13 cellular contexts compared by ENCODE assay signal in genomic region chr17:8164815-8165131, GRCh38. TPM values are rescaled to one million over a fixed set of nuclear protein-coding genes. Genes with fewer than 3 reads are reported as not detected.
DNase-seq lines count a peak whose midpoint lies in the region; ATAC-seq, FAIRE-seq and TF ChIP-seq lines count a peak whose summit lies in the region.
"Had no signal": no experiment of that assay in that cellular context is flagged by ENCODE, and none has a peak within 500 bp of the region (broad histone marks: within the 10 kb centered on the region; RNA-seq: fewer than 3 reads in every experiment).

No MANE protein-coding gene starts in this region.

- H3K4me3 ChIP-seq in K562 (no peak overlapping the region), lower lobe of right lung (no peak overlapping the region)
- H3K4me3 ChIP-seq: pancreas had no signal

- POLR2A ChIA-PET in activated CD4-positive, alpha-beta T cell treated with anti-CD3 and anti-CD28 coated beads for 36 hours (lab: Charles Lee): interaction anchor here (0.7 to 2.5 kb wide), 4 partner anchors 8 to 83 kb away, joined by 3 to 99 read pairs (median 4); partner anchors contain the start of gene CTC1
- POLR2A ChIA-PET in K562 (lab: Yijun Ruan, JAX): interaction anchor here (0.6 to 1.8 kb wide), 4 partner anchors 8 to 57 kb away, joined by 3 to 31 read pairs (median 3); no protein-coding TSS in a partner anchor

- TF ChIP-seq POLR2A in K562 (conservative IDR thresholded peaks at IDR 0.05): no peak

- H3K4me1 Mint-ChIP-seq in activated CD4-positive, alpha-beta T cell treated with anti-CD3 and anti-CD28 coated beads for 36 hours: peaks cover 43% of the 10 kb centered on the region

- peak overlapping the region; percentile 59 for H3K4me2 ChIP-seq in K562 (ENCODE audit: insufficient read depth, low read length)

- H3K36me3 ChIP-seq in K562 (ENCODE audit: control insufficient read depth, insufficient read depth, low read length): peaks cover 19% of the 10 kb centered on the region; the same call in 2 of the 3 replicates
- peaks cover 16% of the 10 kb centered on the region for H3K36me3 ChIP-seq in lower lobe of right lung
- H3K36me3 ChIP-seq: pancreas had no signal

- H3K4me3 Mint-ChIP-seq in activated CD4-positive, alpha-beta T cell treated with anti-CD3 and anti-CD28 coated beads for 36 hours: peak overlapping the region; percentile 85

- peaks cover 25% of the 10 kb centered on the region for H3K79me2 ChIP-seq in K562 (ENCODE audit: control insufficient read depth, insufficient read depth, low read length)

- peak overlapping the region; percentile 96 for H3K27ac Mint-ChIP-seq in activated CD4-positive, alpha-beta T cell treated with anti-CD3 and anti-CD28 coated beads for 36 hours

- DNase-seq in activated CD4-positive, alpha-beta T cell treated with anti-CD3 and anti-CD28 coated beads for 36 hours: no peak
- DNase-seq in activated CD4-positive, alpha-beta T cell treated with anti-CD3 and anti-CD28 coated beads, Interleukin-2, amount 50 U/mL, for 1 hour: no peak
- DNase-seq in K562 (ENCODE audit: extremely low read depth in 1 of 4, low spot score in 3 of 4) (no peak), lower lobe of right lung (peak; percentile 19), GF-D8 (lab: John Stamatoyannopoulos, UW) (no peak), NCI-H510A treated with DMSO at 0.1 percent for 48 hours (lab: John Stamatoyannopoulos, UW) (no peak), NCI-H1694 treated with DMSO at 0.1 percent for 48 hours (lab: John Stamatoyannopoulos, UW) (no peak)
- DNase-seq: NCI-H2081 had no signal

- no peaks in the 10 kb centered on the region for H3K9me3 ChIP-seq in K562 (replicated peaks; ENCODE audit: control insufficient read depth, insufficient read depth, low read depth, low read length)
- H3K9me3 ChIP-seq in lower lobe of right lung: no peaks in the 10 kb centered on the region
- H3K9me3 ChIP-seq: pancreas had no signal

- H3K36me3 Mint-ChIP-seq in activated CD4-positive, alpha-beta T cell treated with anti-CD3 and anti-CD28 coated beads for 36 hours (ENCODE audit: low read depth): peaks cover 21% of the 10 kb centered on the region

- no peaks in the 10 kb centered on the region for H3K9me3 Mint-ChIP-seq in activated CD4-positive, alpha-beta T cell treated with anti-CD3 and anti-CD28 coated beads for 36 hours (ENCODE audit: low read depth)

- 39% methylated on average over 6 of the region's 6 CpGs for WGBS in K562 (ENCODE audit: insufficient coverage, low coverage, missing lambda C conversion rate)

- intact Hi-C loops in activated CD4-positive, alpha-beta T cell treated with anti-CD3 and anti-CD28 coated beads for 36 hours (cut with DNase I, micrococcal nuclease): loop anchor here (1.0 kb wide), 1 partner anchor 9 kb away; no protein-coding TSS in a partner anchor
- intact Hi-C loops in K562 (cut with micrococcal nuclease): no loop called here
- intact Hi-C loops in lower lobe of right lung (cut with DNase I): no loop called here

- 0 out of 2 replicates have a peak, but pooled peaks cover 12% of the 10 kb centered on the region for H4K20me1 ChIP-seq in K562 (replicated peaks; ENCODE audit: control insufficient read depth, insufficient read depth, low read length)

- H3K27me3 Mint-ChIP-seq in activated CD4-positive, alpha-beta T cell treated with anti-CD3 and anti-CD28 coated beads for 36 hours: no peaks in the 10 kb centered on the region

- TF ChIP-seq EP300 in K562 (IDR thresholded peaks at IDR 0.05; ENCODE audit: low read length): no peak

- peak overlapping the region; percentile 45 to 91; a peak in 3 of 4 replicates for H3K9ac ChIP-seq in K562 (ENCODE audit: insufficient read depth in 1 of 2, low read depth in 2 of 2, low read length in 2 of 2)

- H3K27me3 ChIP-seq in K562 (ENCODE audit: control insufficient read depth in 2 of 2, insufficient read depth in 2 of 2, low read length in 2 of 2) (no peaks in the 10 kb centered on the region), lower lobe of right lung (ENCODE audit: low read depth) (no peaks in the 10 kb centered on the region)
- H3K27me3 ChIP-seq: pancreas had no signal

- peaks cover 5% of the 10 kb centered on the region for H3K9me1 ChIP-seq in K562 (ENCODE audit: control insufficient read depth, insufficient read depth, low read length)

- H3K4me1 ChIP-seq in K562 (replicated peaks in 1 of 2; ENCODE audit: control insufficient read depth in 2 of 2, insufficient read depth in 2 of 2, low read length in 2 of 2) (peaks cover 29 to 41% of the 10 kb centered on the region in 2 experiments), lower lobe of right lung (peaks cover 39% of the 10 kb centered on the region)

- H3K27ac ChIP-seq in K562 (ENCODE audit: extremely low read depth, low read depth, low read length): peak overlapping the region; percentile 87
- H3K27ac ChIP-seq in lower lobe of right lung: peak overlapping the region; percentile 99
- peak overlapping the region; percentile 99 for H3K27ac ChIP-seq in temporal lobe (ENCODE audit: low read depth, low read length)

- H2AFZ ChIP-seq in K562 (ENCODE audit: low read depth, low read length): peak overlapping the region; percentile 81

- ATAC-seq in activated CD4-positive, alpha-beta T cell treated with anti-CD3 and anti-CD28 coated beads for 36 hours: peak; percentile 9
- ATAC-seq in K562: no peak
- no peak for ATAC-seq in lower lobe of right lung

- no peak for TF ChIP-seq RAD21 in K562 (CRISPR knock-in tag; conservative IDR thresholded peaks at IDR 0.05 in 1 of 2, IDR thresholded peaks at IDR 0.05 in 1 of 2)

- in situ Hi-C loops in K562 (cut with MboI): no loop called here

- CTCF ChIA-PET in activated CD4-positive, alpha-beta T cell treated with anti-CD3 and anti-CD28 coated beads for 36 hours (lab: Charles Lee): interaction anchor here (0.9 to 1.8 kb wide), 3 partner anchors 9 to 212 kb away, joined by 3 to 11 read pairs (median 4); partner anchors contain the start of gene KRABD2
- CTCF ChIA-PET in K562 (lab: Yijun Ruan, JAX; ENCODE audit: low intra/inter-chr PET ratio): no interaction called here

- BruUV-seq in K562 (replicated peaks; lab: Mats Ljungman, UMichigan): TSS peak; percentile 79

- TF ChIP-seq CTCF in K562 (IDR thresholded peaks at IDR 0.05 in 2 of 3, conservative IDR thresholded peaks at IDR 0.05 in 1 of 3; ENCODE audit: insufficient read depth in 2 of 3, low read depth in 1 of 3, low read length in 3 of 3) (no peak), lower lobe of right lung (IDR thresholded peaks at IDR 0.05) (no peak)

- FAIRE-seq in K562 (lab: Jason Lieb, UNC): no peak
- FAIRE-seq: A204.1, endometrium, pancreas had no signal

RNA-seq across cellular contexts. Expression of gene VAMP2, which starts 2.0 kb away (rescaled TPM):
- 10 to 100 TPM; 26.7 to 27.8 TPM for total RNA-seq in activated CD4-positive, alpha-beta T cell treated with anti-CD3 and anti-CD28 coated beads for 36 hours
- 54.5 and 58.1 TPM in 2 replicates for total RNA-seq in K562 (2011; cell fraction: chromatin; rRNA removed; ENCODE audit: low replicate concordance)
- 32.9 and 33.8 TPM in 2 replicates for total RNA-seq in K562 (2011; cell fraction: nucleolus; rRNA removed)
- total RNA-seq in K562 (2011; cell fraction: nucleoplasm; rRNA removed): 75.0 and 137 TPM in 2 replicates
- 5.9 and 6.0 TPM in 2 replicates for total RNA-seq in K562 (2014; rRNA removed)
- 4.8 and 5.5 TPM in 2 replicates for total RNA-seq in K562 (2014; rRNA removed; fragmentation: Illumina TruSeq; extraction: Trizol)
- 4.4 and 4.9 TPM in 2 replicates for total RNA-seq in K562 (2015; rRNA removed; fragmentation: Illumina TruSeq; extraction: Trizol)
- 17.5 and 23.4 TPM in 2 replicates for total RNA-seq in K562 (2021)
- polyA plus RNA-seq in K562 (2011; rRNA removed): 13.4 and 22.8 TPM in 2 replicates
- polyA plus RNA-seq in K562 (2011; cell fraction: cytosol; rRNA removed): 13.3 and 24.8 TPM in 2 replicates
- polyA plus RNA-seq in K562 (2011; cell fraction: nucleus; rRNA removed): 83.4 and 84.6 TPM in 2 replicates
- 24.0 and 57.3 TPM in 2 replicates for polyA plus RNA-seq in K562 (2012)
- polyA plus RNA-seq in K562 (2014; fragmentation: Illumina TruSeq; extraction: Trizol): 28.1 and 31.8 TPM in 2 replicates
- 1 to 10 TPM; 2.3 to 3.2 TPM for polyA plus RNA-seq in K562 (2014; fragmentation: Nextera tagmentation; extraction: Ambion mirVana)
- polyA plus RNA-seq in K562 (2014; rRNA removed): 22.9 and 23.3 TPM in 2 replicates
- 4.4 and 4.6 TPM in 2 replicates for polyA minus RNA-seq in K562 (2011; rRNA and poly(A)+ RNA removed)
- 4.1 and 5.7 TPM in 2 replicates for polyA minus RNA-seq in K562 (2011; cell fraction: cytosol; rRNA and poly(A)+ RNA removed)
- polyA minus RNA-seq in K562 (2011; cell fraction: nucleus; rRNA and poly(A)+ RNA removed): 10.6 and 12.4 TPM in 2 replicates
- total RNA-seq in lower lobe of right lung: 77.0 TPM
- total RNA-seq in temporal lobe: 62.2 TPM

RNA-seq across cellular contexts. Expression of gene TMEM107, which starts 11.4 kb away (rescaled TPM):
- total RNA-seq in activated CD4-positive, alpha-beta T cell treated with anti-CD3 and anti-CD28 coated beads for 36 hours: 10 to 100 TPM; 24.0 to 34.4 TPM
- 42.3 and 63.3 TPM in 2 replicates for total RNA-seq in K562 (2011; cell fraction: chromatin; rRNA removed; ENCODE audit: low replicate concordance)
- total RNA-seq in K562 (2011; cell fraction: nucleolus; rRNA removed): 76.2 and 101 TPM in 2 replicates
- 131 and 204 TPM in 2 replicates for total RNA-seq in K562 (2011; cell fraction: nucleoplasm; rRNA removed)
- total RNA-seq in K562 (2014; rRNA removed) (11.4 and 15.5 TPM in 2 replicates), K562 (2014; rRNA removed; fragmentation: Illumina TruSeq; extraction: Trizol) (24.0 and 28.1 TPM in 2 replicates), K562 (2015; rRNA removed; fragmentation: Illumina TruSeq; extraction: Trizol) (16.8 and 16.9 TPM in 2 replicates), K562 (2021) (16.3 and 16.8 TPM in 2 replicates), lower lobe of right lung (12.9 TPM), temporal lobe (11.6 TPM)
- polyA plus RNA-seq in K562 (2011; rRNA removed) (23.1 and 26.2 TPM in 2 replicates), K562 (2014; fragmentation: Illumina TruSeq; extraction: Trizol) (7.1 and 9.7 TPM in 2 replicates), K562 (2014; fragmentation: Nextera tagmentation; extraction: Ambion mirVana) (10 to 100 TPM; 17.4 to 19.5 TPM), K562 (2014; rRNA removed) (12.5 and 16.7 TPM in 2 replicates)
- polyA plus RNA-seq in K562 (2011; cell fraction: cytosol; rRNA removed): 30.2 and 33.9 TPM in 2 replicates
- polyA plus RNA-seq in K562 (2011; cell fraction: nucleus; rRNA removed): 38.7 and 40.6 TPM in 2 replicates
- polyA plus RNA-seq in K562 (2012): 18.6 and 19.9 TPM in 2 replicates
- 56.1 and 92.4 TPM in 2 replicates for polyA minus RNA-seq in K562 (2011; rRNA and poly(A)+ RNA removed)
- 26.4 and 31.2 TPM in 2 replicates for polyA minus RNA-seq in K562 (2011; cell fraction: cytosol; rRNA and poly(A)+ RNA removed)
- 63.1 and 97.3 TPM in 2 replicates for polyA minus RNA-seq in K562 (2011; cell fraction: nucleus; rRNA and poly(A)+ RNA removed)

RNA-seq across cellular contexts. Expression of gene PER1, which starts 12.6 kb away (rescaled TPM):
- 10 to 100 TPM; 46.5 to 55.9 TPM for total RNA-seq in activated CD4-positive, alpha-beta T cell treated with anti-CD3 and anti-CD28 coated beads for 36 hours
- total RNA-seq in K562 (2011; cell fraction: chromatin; rRNA removed; ENCODE audit: low replicate concordance): 48.2 and 140 TPM in 2 replicates
- 69.2 and 70.9 TPM in 2 replicates for total RNA-seq in K562 (2011; cell fraction: nucleolus; rRNA removed)
- 56.7 and 63.2 TPM in 2 replicates for total RNA-seq in K562 (2011; cell fraction: nucleoplasm; rRNA removed)
- total RNA-seq in K562 (2014; rRNA removed) (4.5 and 10.5 TPM in 2 replicates), K562 (2014; rRNA removed; fragmentation: Illumina TruSeq; extraction: Trizol) (1.3 and 2.1 TPM in 2 replicates), K562 (2015; rRNA removed; fragmentation: Illumina TruSeq; extraction: Trizol) (1.6 and 2.0 TPM in 2 replicates), K562 (2021) (24.4 and 26.0 TPM in 2 replicates), lower lobe of right lung (252 TPM), temporal lobe (15.5 TPM)
- polyA plus RNA-seq in K562 (2011; rRNA removed) (3.4 and 11.1 TPM in 2 replicates), K562 (2014; fragmentation: Illumina TruSeq; extraction: Trizol) (6.7 and 11.2 TPM in 2 replicates), K562 (2014; fragmentation: Nextera tagmentation; extraction: Ambion mirVana) (under 1 TPM; 0.13 to 0.25 TPM), K562 (2014; rRNA removed) (11.0 TPM in 2 replicates)
- 2.9 and 4.2 TPM in 2 replicates for polyA plus RNA-seq in K562 (2011; cell fraction: cytosol; rRNA removed)
- polyA plus RNA-seq in K562 (2011; cell fraction: nucleus; rRNA removed): 21.8 and 47.2 TPM in 2 replicates
- polyA plus RNA-seq in K562 (2012): 8.0 and 12.4 TPM in 2 replicates
- 3.6 and 5.6 TPM in 2 replicates for polyA minus RNA-seq in K562 (2011; rRNA and poly(A)+ RNA removed)
- polyA minus RNA-seq in K562 (2011; cell fraction: cytosol; rRNA and poly(A)+ RNA removed): 14.1 and 21.2 TPM in 2 replicates
- 17.4 and 17.8 TPM in 2 replicates for polyA minus RNA-seq in K562 (2011; cell fraction: nucleus; rRNA and poly(A)+ RNA removed)

RNA-seq across cellular contexts. Expression of gene BORCS6, which starts 25.2 kb away (rescaled TPM):
- 1 to 10 TPM; 3.9 to 4.5 TPM for total RNA-seq in activated CD4-positive, alpha-beta T cell treated with anti-CD3 and anti-CD28 coated beads for 36 hours
- total RNA-seq in K562 (2011; cell fraction: chromatin; rRNA removed; ENCODE audit: low replicate concordance): 0.51 and 1.8 TPM in 2 replicates
- 3.7 and 4.1 TPM in 2 replicates for total RNA-seq in K562 (2011; cell fraction: nucleolus; rRNA removed)
- 1.8 TPM in 2 replicates for total RNA-seq in K562 (2011; cell fraction: nucleoplasm; rRNA removed)
- total RNA-seq in K562 (2014; rRNA removed) (7.4 and 8.6 TPM in 2 replicates), K562 (2014; rRNA removed; fragmentation: Illumina TruSeq; extraction: Trizol) (0.61 and 1.1 TPM in 2 replicates), K562 (2015; rRNA removed; fragmentation: Illumina TruSeq; extraction: Trizol) (2.6 and 2.7 TPM in 2 replicates), K562 (2021) (5.4 and 6.5 TPM in 2 replicates), lower lobe of right lung (7.7 TPM), temporal lobe (4.2 TPM)
- polyA plus RNA-seq in K562 (2011; rRNA removed) (2.3 and 2.9 TPM in 2 replicates), K562 (2014; fragmentation: Illumina TruSeq; extraction: Trizol) (1.7 and 2.5 TPM in 2 replicates), K562 (2014; fragmentation: Nextera tagmentation; extraction: Ambion mirVana) (under 1 TPM; 0.01 to 0.08 TPM), K562 (2014; rRNA removed) (3.5 and 4.1 TPM in 2 replicates)
- polyA plus RNA-seq in K562 (2011; cell fraction: cytosol; rRNA removed): 3.9 and 6.5 TPM in 2 replicates
- polyA plus RNA-seq in K562 (2011; cell fraction: nucleus; rRNA removed): 2.4 and 2.6 TPM in 2 replicates
- polyA plus RNA-seq in K562 (2012): 3.6 and 5.0 TPM in 2 replicates
- 1.8 and 1.9 TPM in 2 replicates for polyA minus RNA-seq in K562 (2011; rRNA and poly(A)+ RNA removed)
- polyA minus RNA-seq in K562 (2011; cell fraction: cytosol; rRNA and poly(A)+ RNA removed): 2.9 and 4.3 TPM in 2 replicates
- 1.5 and 3.1 TPM in 2 replicates for polyA minus RNA-seq in K562 (2011; cell fraction: nucleus; rRNA and poly(A)+ RNA removed)

RNA-seq across cellular contexts. Expression of gene HES7, which starts 40.9 kb away (rescaled TPM):
- total RNA-seq in activated CD4-positive, alpha-beta T cell treated with anti-CD3 and anti-CD28 coated beads for 36 hours: 1 to 10 TPM; 2.4 to 3.2 TPM
- total RNA-seq in K562 (2011; cell fraction: chromatin; rRNA removed; ENCODE audit: low replicate concordance): 0.51 and 1.1 TPM in 2 replicates
- 0.92 and 1.2 TPM in 2 replicates for total RNA-seq in K562 (2011; cell fraction: nucleolus; rRNA removed)
- 0.66 and 1.3 TPM in 2 replicates for total RNA-seq in K562 (2011; cell fraction: nucleoplasm; rRNA removed)
- total RNA-seq in K562 (2014; rRNA removed) (0.09 and 0.45 TPM in 2 replicates), K562 (2014; rRNA removed; fragmentation: Illumina TruSeq; extraction: Trizol) (0.22 TPM in 1 of 2 replicates, not detected in the other), K562 (2015; rRNA removed; fragmentation: Illumina TruSeq; extraction: Trizol) (not detected in 2 replicates), K562 (2021) (1.1 and 2.2 TPM in 2 replicates), lower lobe of right lung (0.21 TPM), temporal lobe (0.98 TPM)
- polyA plus RNA-seq in K562 (2011; rRNA removed) (0.14 and 0.31 TPM in 2 replicates), K562 (2014; fragmentation: Illumina TruSeq; extraction: Trizol) (0.11 and 0.13 TPM in 2 replicates), K562 (2014; fragmentation: Nextera tagmentation; extraction: Ambion mirVana) (under 1 TPM; 0.03 to 0.06 TPM), K562 (2014; rRNA removed) (0.16 and 1.7 TPM in 2 replicates)
- polyA plus RNA-seq in K562 (2011; cell fraction: cytosol; rRNA removed): 0.16 and 0.94 TPM in 2 replicates
- polyA plus RNA-seq in K562 (2011; cell fraction: nucleus; rRNA removed): 1.4 and 3.3 TPM in 2 replicates
- 0.22 and 0.29 TPM in 2 replicates for polyA plus RNA-seq in K562 (2012)
- polyA minus RNA-seq in K562 (2011; rRNA and poly(A)+ RNA removed): 0.11 TPM in 1 of 2 replicates, not detected in the other
- not detected in 2 replicates for polyA minus RNA-seq in K562 (2011; cell fraction: cytosol; rRNA and poly(A)+ RNA removed)
- 0.56 and 0.94 TPM in 2 replicates for polyA minus RNA-seq in K562 (2011; cell fraction: nucleus; rRNA and poly(A)+ RNA removed)
- total RNA-seq: pancreas, subcutaneous adipose tissue had no signal

Comparison
In these comparisons a context has a peak if more than half of its experiments do, and no peak if none do; other contexts are left out.
1. intact Hi-C loops: an anchor here in activated CD4-positive, alpha-beta T cell treated with anti-CD3 and anti-CD28 coated beads for 36 hours (1.0 kb wide); none called in K562 and lower lobe of right lung.